Comparison of ENCODE assay signal across 14 cellular contexts in genomic region chr22:31279821-31280496, GRCh38. TPM values are rescaled to one million over a fixed set of nuclear protein-coding genes. Genes with fewer than 3 reads are reported as not detected.
A peak's percentile ranks its signal among the peaks of the same experiment; 100 is the strongest.
DNase-seq lines count a peak whose midpoint lies in the region; ATAC-seq and TF ChIP-seq lines count a peak whose summit lies in the region.
"Had no signal": no experiment of that assay in that cellular context is flagged by ENCODE, and none has a peak within 500 bp of the region (broad histone marks: within the 10 kb centered on the region; RNA-seq: fewer than 3 reads in every experiment).

No MANE protein-coding gene starts in this region.

- no TSS peak for BruUV-seq in OCI-LY7 (replicated peaks; lab: Mats Ljungman, UMichigan)

- H3K4me3 ChIP-seq in thymus (ENCODE audit: low read length) (no peak overlapping the region), OCI-LY7 (ENCODE audit: low read depth, low read length, poor library complexity, severe bottlenecking) (no peak overlapping the region)

- peaks cover 66% of the 10 kb centered on the region for H3K36me3 ChIP-seq in thymus (ENCODE audit: control insufficient read depth, insufficient read depth)
- peaks cover 62% of the 10 kb centered on the region for H3K36me3 ChIP-seq in OCI-LY7 (ENCODE audit: insufficient read depth, low read length)

- no peaks in the 10 kb centered on the region for H3K9me2 ChIP-seq in OCI-LY7 (ENCODE audit: insufficient read depth, low read length)

- peaks cover 39% of the 10 kb centered on the region for H3K36me3 Mint-ChIP-seq in activated T-cell treated with anti-CD3 and anti-CD28 coated beads, Interleukin-2, amount 50 U/mL, for 4 hours (ENCODE audit: insufficient read depth)
- H3K36me3 Mint-ChIP-seq in activated CD8-positive, alpha-beta T cell treated with anti-CD3 and anti-CD28 coated beads, Interleukin-2, amount 10 ng/mL, durations not matched to agents 7 days and 5 days (ENCODE audit: low read depth), result peaks cover 67% of the 10 kb centered on the region
- peaks cover 8 to 42% (median 11%) of the 10 kb centered on the region in 3 donors for H3K36me3 Mint-ChIP-seq in immature natural killer cell

- H3K27me3 Mint-ChIP-seq in activated T-cell treated with anti-CD3 and anti-CD28 coated beads, Interleukin-2, amount 50 U/mL, for 4 hours (ENCODE audit: low read depth), result no peaks in the 10 kb centered on the region
- H3K27me3 Mint-ChIP-seq in activated CD8-positive, alpha-beta T cell treated with anti-CD3 and anti-CD28 coated beads, Interleukin-2, amount 10 ng/mL, durations not matched to agents 7 days and 5 days (ENCODE audit: low read depth), result no peaks in the 10 kb centered on the region
- peaks cover 0 to 2% (median 0%) of the 10 kb centered on the region in 3 donors for H3K27me3 Mint-ChIP-seq in immature natural killer cell (ENCODE audit: low read depth in 3 of 3)

- H3K4me1 ChIP-seq in thymus (ENCODE audit: control insufficient read depth, insufficient read depth, low read length) (peaks cover 14% of the 10 kb centered on the region), OCI-LY7 (ENCODE audit: insufficient read depth, low read length, poor library complexity, severe bottlenecking) (peaks cover 5% of the 10 kb centered on the region)

- H3K27me3 ChIP-seq in thymus (ENCODE audit: control insufficient read depth, insufficient read depth), result no peaks in the 10 kb centered on the region

- POLR2A ChIA-PET in activated CD8-positive, alpha-beta T cell treated with anti-CD3 and anti-CD28 coated beads, Interleukin-2, amount 10 ng/mL, durations not matched to agents 7 days and 5 days (lab: Charles Lee), result interaction anchor here (0.9 to 7.3 kb wide), 2 partner anchors 11 to 32 kb away, joined by 3 to 99 read pairs; partner anchors contain the start of gene PIK3IP1
- POLR2A ChIA-PET in OCI-LY7 (lab: Charles Lee), result no interaction called here

- CTCF ChIA-PET in activated CD8-positive, alpha-beta T cell treated with anti-CD3 and anti-CD28 coated beads, Interleukin-2, amount 10 ng/mL, durations not matched to agents 7 days and 5 days (lab: Charles Lee), result interaction anchor here (0.9 to 3.1 kb wide), 5 partner anchors 10 to 67 kb away, joined by 3 to 15 read pairs (median 6); partner anchors contain the start of gene PIK3IP1
- CTCF ChIA-PET in OCI-LY7 (lab: Charles Lee; ENCODE audit: unreplicated experiment), result interaction anchor here (0.6 kb wide), 1 partner anchor 358 kb away, joined by 3 read pairs; no protein-coding TSS in a partner anchor

- H3K4me1 Mint-ChIP-seq in activated T-cell treated with anti-CD3 and anti-CD28 coated beads, Interleukin-2, amount 50 U/mL, for 4 hours (ENCODE audit: low read depth), result peaks cover 90% of the 10 kb centered on the region
- peaks cover 38% of the 10 kb centered on the region for H3K4me1 Mint-ChIP-seq in activated CD8-positive, alpha-beta T cell treated with anti-CD3 and anti-CD28 coated beads, Interleukin-2, amount 10 ng/mL, durations not matched to agents 7 days and 5 days (ENCODE audit: low read depth)
- H3K4me1 Mint-ChIP-seq in immature natural killer cell, result peaks cover 7 to 8% of the 10 kb centered on the region in 2 donors

- H3K27ac Mint-ChIP-seq in activated CD8-positive, alpha-beta T cell treated with anti-CD3 and anti-CD28 coated beads, Interleukin-2, amount 10 ng/mL, durations not matched to agents 7 days and 5 days, result peak overlapping the region; percentile 80
- peak overlapping the region; percentile 6 to 89 (median 78) for H3K27ac Mint-ChIP-seq in immature natural killer cell

- intact Hi-C loops in OCI-LY7 (cut with micrococcal nuclease; ENCODE audit: unreplicated experiment), result no loop called here

- peak overlapping the region; percentile 4 for H3K4me3 Mint-ChIP-seq in activated T-cell treated with anti-CD3 and anti-CD28 coated beads, Interleukin-2, amount 50 U/mL, for 4 hours
- no peak overlapping the region for H3K4me3 Mint-ChIP-seq in activated CD8-positive, alpha-beta T cell treated with anti-CD3 and anti-CD28 coated beads, Interleukin-2, amount 10 ng/mL, durations not matched to agents 7 days and 5 days
- H3K4me3 Mint-ChIP-seq in immature natural killer cell, result no peak overlapping the region

- H3K9me3 Mint-ChIP-seq in activated T-cell treated with anti-CD3 and anti-CD28 coated beads, Interleukin-2, amount 50 U/mL, for 4 hours, result no peaks in the 10 kb centered on the region
- H3K9me3 Mint-ChIP-seq in activated CD8-positive, alpha-beta T cell treated with anti-CD3 and anti-CD28 coated beads, Interleukin-2, amount 10 ng/mL, durations not matched to agents 7 days and 5 days (ENCODE audit: insufficient read depth), result no peaks in the 10 kb centered on the region
- H3K9me3 Mint-ChIP-seq in immature natural killer cell, result no peaks in the 10 kb centered on the region

- no peak overlapping the region for H3K4me2 ChIP-seq in OCI-LY7 (ENCODE audit: low read length)

- H3K9me3 ChIP-seq in thymus (ENCODE audit: control insufficient read depth) (no peaks in the 10 kb centered on the region), OCI-LY7 (ENCODE audit: low read length) (no peaks in the 10 kb centered on the region)

- TF ChIP-seq CTCF in OCI-LY7 (conservative IDR thresholded peaks at IDR 0.05; ENCODE audit: low read length), result no peak

- no peak overlapping the region for H2AFZ ChIP-seq in OCI-LY7 (ENCODE audit: low read length)

- ATAC-seq in activated T-cell treated with anti-CD3 and anti-CD28 coated beads, Interleukin-2, amount 50 U/mL, for 4 hours, result no peak
- no peak for ATAC-seq in activated CD8-positive, alpha-beta T cell treated with anti-CD3 and anti-CD28 coated beads, Interleukin-2, amount 10 ng/mL, durations not matched to agents 7 days and 5 days
- ATAC-seq: HepG2, Panc1 had no signal

- peak overlapping the region; percentile 90 for H3K27ac ChIP-seq in thymus (ENCODE audit: low read depth)
- no peak overlapping the region for H3K27ac ChIP-seq in OCI-LY7 (ENCODE audit: low read depth, low read length, poor library complexity, severe bottlenecking)

- H4K20me1 ChIP-seq in OCI-LY7 (ENCODE audit: insufficient read depth, low read length), result no peaks in the 10 kb centered on the region

- no peaks in the 10 kb centered on the region for H3K79me2 ChIP-seq in OCI-LY7 (ENCODE audit: insufficient read depth, low read depth, low read length)

- DNase-seq in activated T-cell treated with anti-CD3 and anti-CD28 coated beads, Interleukin-2, amount 50 U/mL, for 4 hours, result no peak
- no peak for DNase-seq in activated T-cell treated with anti-CD3 and anti-CD28 coated beads, Interleukin-2, amount 50 U/mL, for 48 hours
- no peak for DNase-seq in activated CD8-positive, alpha-beta T cell treated with anti-CD3 and anti-CD28 coated beads, Interleukin-2, amount 10 ng/mL, durations not matched to agents 7 days and 5 days
- DNase-seq in immature natural killer cell (no peak), SW480 (ENCODE audit: low spot score) (no peak), OCI-LY7 (ENCODE audit: low spot score) (no peak)
- DNase-seq in activated CD4-positive, CD25-positive, alpha-beta regulatory T cell treated with anti-CD3 and anti-CD28 coated beads, Interleukin-2, amount 50 U/mL, for 72 hours, result no peak
- DNase-seq: head of caudate nucleus, NCI-H1105, NCI-H446 treated with DMSO at 0.1 percent for 48 hours, T1000 had no signal

RNA-seq across cellular contexts. Expression of gene PIK3IP1, which starts 12.3 kb away (rescaled TPM):
- total RNA-seq in activated T-cell treated with anti-CD3 and anti-CD28 coated beads, Interleukin-2, amount 50 U/mL, for 4 hours, result 1 to 10 TPM; 7.3 to 8.6 (median 7.9) TPM
- total RNA-seq in activated CD8-positive, alpha-beta T cell treated with anti-CD3 and anti-CD28 coated beads, Interleukin-2, amount 10 ng/mL, durations not matched to agents 7 days and 5 days, result 10 to 100 TPM; 13.2 to 16.1 TPM
- polyA plus RNA-seq in immature natural killer cell (100 to 1,000 TPM in 1 of 3 donors, 10 to 100 TPM in 2; 88.2 to 136 (median 98.1) TPM), thymus (182 TPM)
- total RNA-seq in OCI-LY7 (2014; rRNA removed; shearing (Covaris generic)), result 15.9 and 20.4 TPM in 2 replicates
- 17.0 and 17.1 TPM in 2 replicates for total RNA-seq in OCI-LY7 (2022)
